ENCODE assay signal across 15 cellular contexts in genomic region chr7:73801577-73801976, GRCh38. TPM values are rescaled to one million over a fixed set of nuclear protein-coding genes. Genes with fewer than 3 reads are reported as not detected.
DNase-seq lines count a peak whose midpoint lies in the region; ATAC-seq, FAIRE-seq and TF ChIP-seq lines count a peak whose summit lies in the region.
"Had no signal": no experiment of that assay in that cellular context is flagged by ENCODE, and none has a peak within 500 bp of the region (broad histone marks: within the 10 kb centered on the region; RNA-seq: fewer than 3 reads in every experiment).

No MANE protein-coding gene starts in this region.

- H3K4me2 ChIP-seq in HCT116 (ENCODE audit: low read length), result peak overlapping the region; percentile 85
- H3K4me2 ChIP-seq: BLaER1 had no signal

- H4K20me1 ChIP-seq in HCT116 (ENCODE audit: insufficient read depth), result no peaks in the 10 kb centered on the region
- H4K20me1 ChIP-seq: BLaER1 had no signal

- H3K4me3 ChIP-seq in HCT116 (replicated peaks in 1 of 2; ENCODE audit: low read depth in 1 of 2, low read length in 2 of 2), result no peak overlapping the region; a peak in 1 of 4 replicates
- no peak overlapping the region for H3K4me3 ChIP-seq in small intestine (ENCODE audit: low read depth in 1 of 2, low read length in 2 of 2)
- H3K4me3 ChIP-seq: BLaER1, GM23248 had no signal

- no peak overlapping the region for H2AFZ ChIP-seq in HCT116 (ENCODE audit: low read depth, low read length, poor library complexity, severe bottlenecking)
- H2AFZ ChIP-seq: GM23248 had no signal

- POLR2A ChIA-PET in HCT116 (lab: Charles Lee), result interaction anchor here (1.2 to 3.9 kb wide), 3 partner anchors 31 to 61 kb away, joined by 3 to 17 read pairs (median 3); no protein-coding TSS in a partner anchor

- H3K9me3 ChIP-seq in HCT116 (ENCODE audit: control insufficient read depth in 1 of 2, insufficient read depth in 1 of 2, low read depth in 1 of 2, low read length in 2 of 2) (no peaks in the 10 kb centered on the region), small intestine (ENCODE audit: control insufficient read depth, low read depth) (no peaks in the 10 kb centered on the region)
- H3K9me3 ChIP-seq: BLaER1 had no signal

- DNase-seq in HCT116 (ENCODE audit: low read depth, low spot score), result no peak
- no peak for DNase-seq in left colon
- DNase-seq in small intestine, result peak; percentile 79
- no peak for DNase-seq in activated CD8-positive, alpha-beta memory T cell treated with anti-CD3 and anti-CD28 coated beads, Interleukin-2, amount 50 U/mL, for 4 hours
- no peak for DNase-seq in A172 (ENCODE audit: low spot score)
- DNase-seq: CD4-positive, CD25-positive, alpha-beta regulatory T cell; DMS53; GM23248 had no signal

- H3K27me3 ChIP-seq in HCT116 (ENCODE audit: insufficient read depth, low read length), result no peaks in the 10 kb centered on the region
- H3K27me3 ChIP-seq in small intestine (ENCODE audit: control insufficient read depth in 2 of 2, insufficient read depth in 2 of 2, low read length in 2 of 2), result no peaks in the 10 kb centered on the region
- H3K27me3 ChIP-seq: BLaER1 had no signal

- FAIRE-seq in colon (lab: Jason Lieb, UNC) (peak; percentile 96), small intestine (lab: Jason Lieb, UNC) (no peak)
- FAIRE-seq: H54 had no signal

- peaks cover 18% of the 10 kb centered on the region for H3K79me2 ChIP-seq in HCT116 (ENCODE audit: insufficient read depth, low read length)

- H3K9me2 ChIP-seq in HCT116 (ENCODE audit: insufficient read depth), result no peaks in the 10 kb centered on the region

- intact Hi-C loops in HCT116 (cut with micrococcal nuclease), result no loop called here
- intact Hi-C loops in left colon (cut with DNase I, micrococcal nuclease), result no loop called here

- peak overlapping the region; percentile 79 for H3K9ac ChIP-seq in HCT116 (ENCODE audit: low read length)
- H3K9ac ChIP-seq: BLaER1, GM23248 had no signal

- TF ChIP-seq POLR2A in HCT116 (IDR thresholded peaks at IDR 0.05; ENCODE audit: borderline replicate concordance, extremely low read depth, insufficient read depth, insufficient read length), result no peak

- H3K36me3 ChIP-seq in HCT116 (ENCODE audit: control insufficient read depth in 1 of 2, insufficient read depth in 2 of 2, low read length in 2 of 2) (no peaks in the 10 kb centered on the region), small intestine (ENCODE audit: control insufficient read depth in 2 of 2, insufficient read depth in 2 of 2, low read length in 2 of 2) (no peaks in the 10 kb centered on the region)
- H3K36me3 ChIP-seq: BLaER1 had no signal

- H3K4me1 ChIP-seq in HCT116 (ENCODE audit: control insufficient read depth in 1 of 2, insufficient read depth in 2 of 2, low read length in 2 of 2) (peaks cover 34 to 55% of the 10 kb centered on the region in 2 experiments), small intestine (ENCODE audit: control insufficient read depth in 2 of 2, insufficient read depth in 1 of 2, low read depth in 1 of 2, low read length in 1 of 2) (peaks cover 2 to 5% of the 10 kb centered on the region in 2 donors)

- RAD21 ChIA-PET in HCT116 (lab: Charles Lee; ENCODE audit: low non-redundant PET in 1 of 2, low total read pairs in 2 of 2, uncharacterized antibody in 2 of 2, unreplicated experiment in 2 of 2), result no interaction called here

- no TSS peak for BruUV-seq in HCT116 (replicated peaks; lab: Mats Ljungman, UMichigan)

- WGBS in small intestine, 3 donors, result 12 to 42% (median 21%) methylated on average over 1 of the region's 1 CpG

- no peak for TF ChIP-seq RAD21 in HCT116 (IDR thresholded peaks at IDR 0.05; ENCODE audit: low read depth)

- ATAC-seq in HCT116 (no peak), left colon (peak; percentile 86), HG02610 (IDR thresholded peaks at IDR 0.05; ENCODE audit: unreplicated experiment) (no peak)

- H3K27ac ChIP-seq in HCT116 (ENCODE audit: low read depth, low read length), result peak overlapping the region; percentile 89; the same call in 1 of the 2 replicates
- H3K27ac ChIP-seq in small intestine (ENCODE audit: low read depth in 1 of 2, low read length in 1 of 2), result no peak overlapping the region
- H3K27ac ChIP-seq: BLaER1, GM23248 had no signal

- CTCF ChIA-PET in HCT116 (lab: Charles Lee), result no interaction called here

- TF ChIP-seq CTCF in HCT116 (IDR thresholded peaks at IDR 0.05 in 2 of 3, conservative IDR thresholded peaks at IDR 0.05 in 1 of 3; ENCODE audit: borderline replicate concordance in 1 of 3, insufficient read depth in 1 of 3, low read depth in 2 of 3, low read length in 2 of 3), result no peak

TF ChIP-seq in HCT116, 20 proteins besides CTCF, POLR2A, EP300 and RAD21:
- TF ChIP-seq, protein P1, sequence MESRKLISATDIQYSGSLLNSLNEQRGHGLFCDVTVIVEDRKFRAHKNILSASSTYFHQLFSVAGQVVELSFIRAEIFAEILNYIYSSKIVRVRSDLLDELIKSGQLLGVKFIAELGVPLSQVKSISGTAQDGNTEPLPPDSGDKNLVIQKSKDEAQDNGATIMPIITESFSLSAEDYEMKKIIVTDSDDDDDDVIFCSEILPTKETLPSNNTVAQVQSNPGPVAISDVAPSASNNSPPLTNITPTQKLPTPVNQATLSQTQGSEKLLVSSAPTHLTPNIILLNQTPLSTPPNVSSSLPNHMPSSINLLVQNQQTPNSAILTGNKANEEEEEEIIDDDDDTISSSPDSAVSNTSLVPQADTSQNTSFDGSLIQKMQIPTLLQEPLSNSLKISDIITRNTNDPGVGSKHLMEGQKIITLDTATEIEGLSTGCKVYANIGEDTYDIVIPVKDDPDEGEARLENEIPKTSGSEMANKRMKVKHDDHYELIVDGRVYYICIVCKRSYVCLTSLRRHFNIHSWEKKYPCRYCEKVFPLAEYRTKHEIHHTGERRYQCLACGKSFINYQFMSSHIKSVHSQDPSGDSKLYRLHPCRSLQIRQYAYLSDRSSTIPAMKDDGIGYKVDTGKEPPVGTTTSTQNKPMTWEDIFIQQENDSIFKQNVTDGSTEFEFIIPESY (IDR thresholded peaks at IDR 0.05; ENCODE audit: extremely low read depth, insufficient replicate concordance, low read length), result no peak
- TF ChIP-seq ELF1 (IDR thresholded peaks at IDR 0.05; ENCODE audit: borderline replicate concordance, low read depth), result no peak
- TF ChIP-seq FOSL1 (IDR thresholded peaks at IDR 0.05; ENCODE audit: low read depth), result no peak
- TF ChIP-seq EZH2 (IDR thresholded peaks at IDR 0.05), result no peak
- no peak for TF ChIP-seq EZH2phosphoT487 (IDR thresholded peaks at IDR 0.05; ENCODE audit: borderline replicate concordance)
- TF ChIP-seq EGR1 (IDR thresholded peaks at IDR 0.05; ENCODE audit: low read depth), result no peak
- TF ChIP-seq, protein P2, sequence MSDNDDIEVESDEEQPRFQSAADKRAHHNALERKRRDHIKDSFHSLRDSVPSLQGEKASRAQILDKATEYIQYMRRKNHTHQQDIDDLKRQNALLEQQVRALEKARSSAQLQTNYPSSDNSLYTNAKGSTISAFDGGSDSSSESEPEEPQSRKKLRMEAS (IDR thresholded peaks at IDR 0.05), result no peak
- TF ChIP-seq CEBPB (IDR thresholded peaks at IDR 0.05; ENCODE audit: low read depth), result no peak
- no peak for TF ChIP-seq SIN3A (IDR thresholded peaks at IDR 0.05; ENCODE audit: low read depth)
- TF ChIP-seq JUND (IDR thresholded peaks at IDR 0.05), result no peak
- TF ChIP-seq ZNF274 (IDR thresholded peaks at IDR 0.05; ENCODE audit: low read depth, low read length), result no peak

RNA-seq across cellular contexts. Expression of gene CLDN4, which starts 29.2 kb away (rescaled TPM):
- total RNA-seq in HCT116 (2021; ENCODE audit: unreplicated experiment) (234 TPM), left colon (1,000 to 10,000 TPM; 1,078 to 1,246 TPM)
- 401 and 646 TPM in 2 replicates for polyA plus RNA-seq in HCT116 (2012)
- polyA plus RNA-seq in small intestine, result 100 to 1,000 TPM; 115 to 226 (median 178) TPM
- 31.4 and 35.4 TPM in 2 replicates for total RNA-seq in A172 (2014; rRNA removed; shearing (Covaris generic))
- total RNA-seq: GM23248 had no signal
- polyA plus RNA-seq: IgD-negative memory B cell had no signal

RNA-seq across cellular contexts. Expression of gene CLDN3, which starts 31.5 kb away (rescaled TPM):
- total RNA-seq in HCT116 (2021; ENCODE audit: unreplicated experiment), result 19.2 TPM
- 41.6 and 56.2 TPM in 2 replicates for polyA plus RNA-seq in HCT116 (2012)
- total RNA-seq in left colon, result 100 to 1,000 TPM; 566 to 781 TPM
- 100 to 1,000 TPM; 236 to 394 (median 302) TPM for polyA plus RNA-seq in small intestine
- not detected in 2 replicates for total RNA-seq in A172 (2014; rRNA removed; shearing (Covaris generic))
- total RNA-seq: A673; CD4-positive, CD25-positive, alpha-beta regulatory T cell; GM23248; HT1080 had no signal
- polyA plus RNA-seq: CD4-positive, CD25-positive, alpha-beta regulatory T cell; GM23248; IgD-negative memory B cell had no signal

RNA-seq across cellular contexts. Expression of gene METTL27, which starts 40.7 kb away (rescaled TPM):
- total RNA-seq in HCT116 (2021; ENCODE audit: unreplicated experiment) (30.4 TPM), left colon (1 to 10 TPM; 3.7 to 3.8 TPM)
- polyA plus RNA-seq in HCT116 (2012), result 36.9 and 40.2 TPM in 2 replicates
- polyA plus RNA-seq in small intestine, result 1 to 10 TPM in 1 of 3 donors, under 1 TPM in 2; 0.89 to 4.1 (median 0.94) TPM
- 2.3 and 3.1 TPM in 2 replicates for total RNA-seq in A172 (2014; rRNA removed; shearing (Covaris generic))
- total RNA-seq: A673 had no signal
- polyA plus RNA-seq: IgD-negative memory B cell had no signal

RNA-seq across cellular contexts. Expression of gene TMEM270, which starts 59.4 kb away (rescaled TPM):
- total RNA-seq in HCT116 (2021; ENCODE audit: unreplicated experiment), result 1.1 TPM
- polyA plus RNA-seq in HCT116 (2012), result 0.81 and 0.85 TPM in 2 replicates
- not detected for total RNA-seq in left colon
- under 1 TPM in 1 of 3 donors, not detected in 2; 0.18 TPM for polyA plus RNA-seq in small intestine
- total RNA-seq in A172 (2014; rRNA removed; shearing (Covaris generic)), result 0.52 and 1.7 TPM in 2 replicates
- total RNA-seq: A673; CD4-positive, CD25-positive, alpha-beta regulatory T cell; GM23248 had no signal
- polyA plus RNA-seq: GM23248, IgD-negative memory B cell had no signal

Comparison
In these comparisons a context has a peak if more than half of its experiments do, and no peak if none do; other contexts are left out.
1. RNA of gene CLDN3, which starts 31.5 kb away (total RNA-seq): 566 to 781 TPM in left colon; 19.2 TPM in HCT116 (single experiment) and not detected in A172; every median in the first group is over 10 times any median in the second.